Comparison of ENCODE assay signal across 36 cellular contexts in genomic region chr4:182960228-182960627, GRCh38.
"Had no signal": no experiment of that assay in that cellular context is flagged by ENCODE, and none has a peak within 500 bp of the region (broad histone marks: within the 10 kb centered on the region; RNA-seq: fewer than 3 reads in every experiment).

No MANE protein-coding gene starts in this region.

- H3K9me3 Mint-ChIP-seq: activated CD4-positive, alpha-beta T cell treated with anti-CD3 and anti-CD28 coated beads, Interleukin-2, amount 10 ng/mL, durations not matched to agents 24 days and 14 days had no signal

- H3K4me3 Mint-ChIP-seq: activated CD4-positive, alpha-beta memory T cell treated with anti-CD3 and anti-CD28 coated beads for 36 hours; activated CD4-positive, alpha-beta T cell treated with anti-CD3 and anti-CD28 coated beads for 36 hours; activated CD4-positive, alpha-beta T cell treated with anti-CD3 and anti-CD28 coated beads, Interleukin-2, amount 10 ng/mL, durations not matched to agents 24 days and 14 days; activated CD8-positive, alpha-beta memory T cell treated with anti-CD3 and anti-CD28 coated beads, Interleukin-2, amount 10 ng/mL, durations not matched to agents 7 days and 5 days; activated CD8-positive, alpha-beta T cell treated with anti-CD3 and anti-CD28 coated beads, Interleukin-2, amount 10 ng/mL, durations not matched to agents 7 days and 5 days; activated naive CD4-positive, alpha-beta T cell treated with anti-CD3 and anti-CD28 coated beads for 36 hours; activated naive CD4-positive, alpha-beta T cell treated with anti-CD3 and anti-CD28 coated beads, Interleukin-2, amount 50 U/mL, for 24 hours; activated naive CD8-positive, alpha-beta T cell treated with anti-CD3 and anti-CD28 coated beads for 36 hours; activated naive CD8-positive, alpha-beta T cell treated with anti-CD3 and anti-CD28 coated beads, Interleukin-2, amount 50 U/mL, for 24 hours; activated T-helper 1 cell treated with anti-CD3 and anti-CD28 coated beads, Interleukin-12 subunit alpha, Interleukin-12 subunit beta, Interleukin-2, Interleukin-4 antibody, amounts not matched to agents 30 ng/mL and 10 ng/mL and 1 ng/mL, durations not matched to agents 14 hours and 24 hours and 36 hours; T-helper 17 cell; T-helper 2 cell treated with Interferon-gamma antibody and Interleukin-4, amounts not matched to agents 5 μg/mL and 100 μg/mL, for 36 hours had no signal

- H3K36me3 Mint-ChIP-seq: activated CD4-positive, alpha-beta memory T cell treated with anti-CD3 and anti-CD28 coated beads for 36 hours; activated CD8-positive, alpha-beta memory T cell treated with anti-CD3 and anti-CD28 coated beads, Interleukin-2, amount 10 ng/mL, durations not matched to agents 7 days and 5 days; activated naive CD4-positive, alpha-beta T cell treated with anti-CD3 and anti-CD28 coated beads, Interleukin-2, amount 50 U/mL, for 24 hours; activated naive CD8-positive, alpha-beta T cell treated with anti-CD3 and anti-CD28 coated beads for 36 hours had no signal

- H3K27ac Mint-ChIP-seq: activated CD4-positive, alpha-beta memory T cell treated with anti-CD3 and anti-CD28 coated beads for 36 hours; activated CD4-positive, alpha-beta T cell treated with anti-CD3 and anti-CD28 coated beads for 36 hours; activated CD4-positive, alpha-beta T cell treated with anti-CD3 and anti-CD28 coated beads, Interleukin-2, amount 10 ng/mL, durations not matched to agents 24 days and 14 days; activated CD8-positive, alpha-beta memory T cell treated with anti-CD3 and anti-CD28 coated beads, Interleukin-2, amount 10 ng/mL, durations not matched to agents 7 days and 5 days; activated CD8-positive, alpha-beta T cell treated with anti-CD3 and anti-CD28 coated beads, Interleukin-2, amount 10 ng/mL, durations not matched to agents 7 days and 5 days; activated naive CD4-positive, alpha-beta T cell treated with anti-CD3 and anti-CD28 coated beads for 36 hours; activated naive CD4-positive, alpha-beta T cell treated with anti-CD3 and anti-CD28 coated beads, Interleukin-2, amount 50 U/mL, for 24 hours; activated naive CD8-positive, alpha-beta T cell treated with anti-CD3 and anti-CD28 coated beads for 36 hours; activated naive CD8-positive, alpha-beta T cell treated with anti-CD3 and anti-CD28 coated beads, Interleukin-2, amount 50 U/mL, for 24 hours; activated T-helper 1 cell treated with anti-CD3 and anti-CD28 coated beads, Interleukin-12 subunit alpha, Interleukin-12 subunit beta, Interleukin-2, Interleukin-4 antibody, amounts not matched to agents 30 ng/mL and 10 ng/mL and 1 ng/mL, durations not matched to agents 14 hours and 24 hours and 36 hours; activated T-helper 2 cell treated with anti-CD3 and anti-CD28 coated beads, Interferon-gamma antibody, Interleukin-2, Interleukin-4, amounts not matched to agents 10 μg/mL and 5 μg/mL and 100 μg/mL, durations not matched to agents 14 hours and 24 hours and 36 hours; T-helper 17 cell; T-helper 2 cell treated with Interferon-gamma antibody and Interleukin-4, amounts not matched to agents 5 μg/mL and 100 μg/mL, for 36 hours had no signal

- H3K4me1 ChIP-seq: adrenal gland, body of pancreas, colonic mucosa, esophagus squamous epithelium, gastroesophageal sphincter had no signal

- ATAC-seq: activated CD4-positive, alpha-beta T cell treated with anti-CD3 and anti-CD28 coated beads for 36 hours; activated CD8-positive, alpha-beta memory T cell treated with anti-CD3 and anti-CD28 coated beads, Interleukin-2, amount 10 ng/mL, durations not matched to agents 7 days and 5 days; activated CD8-positive, alpha-beta T cell treated with anti-CD3 and anti-CD28 coated beads, Interleukin-2, amount 10 ng/mL, durations not matched to agents 7 days and 5 days; activated naive CD8-positive, alpha-beta T cell treated with anti-CD3 and anti-CD28 coated beads, Interleukin-2, amount 50 U/mL, for 24 hours; body of pancreas; gastroesophageal sphincter; T-helper 17 cell had no signal

- H3K9me3 ChIP-seq: adrenal gland, body of pancreas, colonic mucosa had no signal

- H3K27ac ChIP-seq: adrenal gland, body of pancreas, cardiac muscle cell, colonic mucosa, epithelial cell of prostate, esophagus squamous epithelium, gastroesophageal sphincter, WERI-Rb-1 had no signal

- H3K27me3 Mint-ChIP-seq: activated CD8-positive, alpha-beta memory T cell treated with anti-CD3 and anti-CD28 coated beads, Interleukin-2, amount 10 ng/mL, durations not matched to agents 7 days and 5 days had no signal

- H3K27me3 ChIP-seq: body of pancreas, cardiac muscle cell, colonic mucosa, esophagus squamous epithelium, gastroesophageal sphincter had no signal

- FAIRE-seq: endometrium, endothelial cell of umbilical vein had no signal

- H3K36me3 ChIP-seq: adrenal gland, cardiac muscle cell, colonic mucosa, esophagus squamous epithelium, gastroesophageal sphincter, WERI-Rb-1 had no signal

- H3K4me3 ChIP-seq: adrenal gland, body of pancreas, cardiac muscle cell, colonic mucosa, esophagus squamous epithelium, gastroesophageal sphincter had no signal

- DNase-seq: activated CD4-positive, alpha-beta memory T cell treated with anti-CD3 and anti-CD28 coated beads for 36 hours; activated CD4-positive, alpha-beta T cell treated with anti-CD3 and anti-CD28 coated beads for 36 hours; activated CD4-positive, alpha-beta T cell treated with anti-CD3 and anti-CD28 coated beads, Interleukin-2, amount 10 ng/mL, durations not matched to agents 24 days and 14 days; activated CD4-positive, CD25-positive, alpha-beta regulatory T cell; activated CD4-positive, CD25-positive, alpha-beta regulatory T cell treated with anti-CD3 and anti-CD28 coated beads, Interleukin-2, amount 50 U/mL, for 72 hours; activated CD8-positive, alpha-beta memory T cell treated with anti-CD3 and anti-CD28 coated beads, Interleukin-2, amount 10 ng/mL, durations not matched to agents 7 days and 5 days; activated CD8-positive, alpha-beta memory T cell treated with anti-CD3 and anti-CD28 coated beads, Interleukin-2, amount 50 U/mL, for 4 hours; activated CD8-positive, alpha-beta T cell treated with anti-CD3 and anti-CD28 coated beads, Interleukin-2, amount 10 ng/mL, durations not matched to agents 7 days and 5 days; activated effector memory CD4-positive, alpha-beta T cell treated with anti-CD3 and anti-CD28 coated beads, Interleukin-2, amount 50 U/mL, for 16 hours; activated naive CD4-positive, alpha-beta T cell treated with anti-CD3 and anti-CD28 coated beads for 36 hours; activated naive CD8-positive, alpha-beta T cell treated with anti-CD3 and anti-CD28 coated beads for 36 hours; activated naive CD8-positive, alpha-beta T cell treated with anti-CD3 and anti-CD28 coated beads, Interleukin-2, amount 50 U/mL, for 24 hours; activated T-cell treated with anti-CD3 and anti-CD28 coated beads, Interleukin-2, amount 50 U/mL, for 1 hour; activated T-cell treated with anti-CD3 and anti-CD28 coated beads, Interleukin-2, amount 50 U/mL, for 48 hours; adrenal gland; amygdala; aorta; body of pancreas; central memory CD4-positive, alpha-beta T cell; cerebellar nuclear complex; colonic mucosa; effector CD8-positive, alpha-beta T cell; esophagus squamous epithelium; foreskin melanocyte; T-helper 17 cell; T1000; WERI-Rb-1 had no signal

- H3K4me1 Mint-ChIP-seq: activated CD4-positive, alpha-beta T cell treated with anti-CD3 and anti-CD28 coated beads for 36 hours; activated CD4-positive, alpha-beta T cell treated with anti-CD3 and anti-CD28 coated beads, Interleukin-2, amount 10 ng/mL, durations not matched to agents 24 days and 14 days; activated CD8-positive, alpha-beta memory T cell treated with anti-CD3 and anti-CD28 coated beads, Interleukin-2, amount 10 ng/mL, durations not matched to agents 7 days and 5 days; activated naive CD4-positive, alpha-beta T cell treated with anti-CD3 and anti-CD28 coated beads, Interleukin-2, amount 50 U/mL, for 24 hours; activated naive CD8-positive, alpha-beta T cell treated with anti-CD3 and anti-CD28 coated beads for 36 hours; activated naive CD8-positive, alpha-beta T cell treated with anti-CD3 and anti-CD28 coated beads, Interleukin-2, amount 50 U/mL, for 24 hours; T-helper 17 cell had no signal
